In the genomic region with DNA sequence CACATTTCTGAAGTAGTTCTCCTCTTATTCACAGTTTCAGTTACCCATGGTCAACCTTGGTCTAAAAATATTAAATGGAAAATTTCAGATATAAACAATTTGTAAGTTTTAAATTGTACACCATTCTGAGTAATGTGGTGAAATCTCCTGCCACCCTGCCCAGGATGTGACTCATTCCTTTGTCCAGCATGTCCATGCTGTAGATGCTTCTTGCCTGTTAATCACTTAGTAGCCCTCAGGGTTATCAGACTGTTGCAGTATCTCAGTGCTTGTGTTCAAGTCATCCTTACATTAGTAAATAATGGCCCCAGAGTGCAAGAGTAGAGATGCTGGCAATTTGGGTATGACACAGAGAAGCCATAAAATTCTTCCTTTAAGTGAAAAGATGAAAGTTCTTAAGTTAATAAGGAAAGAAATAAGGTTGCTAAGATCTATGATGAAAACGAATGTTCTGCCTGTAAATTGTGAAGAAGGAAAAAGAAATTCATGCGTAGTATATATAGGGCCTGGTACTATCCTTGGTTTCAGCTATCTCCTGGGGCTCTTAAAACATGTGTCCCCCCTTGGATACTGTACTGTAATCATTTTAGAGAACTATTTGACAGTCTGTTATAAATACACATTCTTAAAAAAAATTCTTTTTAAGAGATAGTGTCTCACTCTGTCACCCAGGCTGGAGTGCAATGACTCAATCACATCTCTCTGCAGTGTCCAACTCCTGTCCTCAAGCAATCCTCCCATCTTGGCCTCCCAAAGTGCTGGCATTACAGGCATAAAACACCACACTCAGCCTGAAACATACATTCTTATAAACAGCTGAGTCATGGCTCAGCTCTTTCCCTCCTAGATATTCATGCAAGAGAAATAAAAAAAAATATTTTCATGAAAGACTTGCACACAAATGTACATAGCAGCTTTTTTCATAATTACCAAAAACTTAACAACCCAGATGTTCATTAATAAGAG, we compare ENCODE assay signal across 13 cellular contexts. TPM values are rescaled to one million over a fixed set of nuclear protein-coding genes. Genes with fewer than 3 reads are reported as not detected.
DNase-seq lines count a peak whose midpoint lies in the region; ATAC-seq and TF ChIP-seq lines count a peak whose summit lies in the region.
"Had no signal": no experiment of that assay in that cellular context is flagged by ENCODE, and none has a peak within 500 bp of the region (broad histone marks: within the 10 kb centered on the region; RNA-seq: fewer than 3 reads in every experiment).

No MANE protein-coding gene starts in this region.

- no peaks in the 10 kb centered on the region for H3K27me3 ChIP-seq in adipocyte (replicated peaks; ENCODE audit: control insufficient read depth, insufficient read depth, low read length)
- H3K27me3 ChIP-seq: BLaER1, gastroesophageal sphincter had no signal

- CTCF ChIA-PET in AG04449 (lab: Yijun Ruan, JAX), result no interaction called here

- no peak for TF ChIP-seq CTCF in AG04449 (IDR thresholded peaks at IDR 0.05; ENCODE audit: insufficient read depth, low read length, missing control alignments)

- no peak for ATAC-seq in HG02884 (IDR thresholded peaks at IDR 0.05; ENCODE audit: unreplicated experiment)
- ATAC-seq: gastroesophageal sphincter had no signal

- no peak overlapping the region for H3K9ac ChIP-seq in adipocyte (ENCODE audit: low read length)
- H3K9ac ChIP-seq: BLaER1 had no signal

- DNase-seq in AG04449 (ENCODE audit: low read depth, low spot score) (peak; percentile 63), HT1080 (ENCODE audit: low read depth) (peak; percentile 83), adipocyte (ENCODE audit: low read depth) (peak; percentile 79), hepatic stellate cell (ENCODE audit: low spot score) (peak; percentile 44), NOMO-1 treated with dmso at 0.1 percent for 144 hours (lab: John Stamatoyannopoulos, UW; ENCODE audit: unreplicated experiment) (no peak), germinal center (ENCODE audit: low spot score) (no peak)
- no peak for DNase-seq in activated CD4-positive, CD25-positive, alpha-beta regulatory T cell treated with anti-CD3 and anti-CD28 coated beads, Interleukin-2, amount 50 U/mL, for 72 hours
- DNase-seq: activated CD4-positive, alpha-beta T cell treated with anti-CD3 and anti-CD28 coated beads, Interleukin-2, amount 50 U/mL, for 1 hour; activated naive CD8-positive, alpha-beta T cell treated with anti-CD3 and anti-CD28 coated beads, Interleukin-2, amount 10 ng/mL, durations not matched to agents 7 days and 5 days; NCI-H1105 had no signal

- POLR2A ChIA-PET in AG04449 (lab: Yijun Ruan, JAX), result interaction anchor here (0.6 to 1.0 kb wide), 2 partner anchors 23 to 54 kb away, joined by 3 read pairs; no protein-coding TSS in a partner anchor

- H3K4me1 ChIP-seq in adipocyte (ENCODE audit: control insufficient read depth, insufficient read depth, low read length), result peaks cover 12% of the 10 kb centered on the region
- H3K4me1 ChIP-seq: BLaER1, gastroesophageal sphincter had no signal

- no peak overlapping the region for H3K4me3 ChIP-seq in AG04449 (ENCODE audit: low read depth, low read length)
- H3K4me3 ChIP-seq in adipocyte (ENCODE audit: low read length), result no peak overlapping the region
- H3K4me3 ChIP-seq: BLaER1, gastroesophageal sphincter had no signal

- H3K36me3 ChIP-seq in adipocyte (ENCODE audit: control insufficient read depth, insufficient read depth, low read length, severe bottlenecking), result no peaks in the 10 kb centered on the region
- H3K36me3 ChIP-seq: BLaER1, gastroesophageal sphincter had no signal

- peaks cover 4% of the 10 kb centered on the region for H3K9me3 ChIP-seq in adipocyte (ENCODE audit: control insufficient read depth, low read length)
- H3K9me3 ChIP-seq: BLaER1 had no signal

RNA-seq across cellular contexts. Expression of gene MTNR1B, which starts 31.3 kb away (rescaled TPM):
- total RNA-seq in HT1080 (2014; rRNA removed; shearing (Covaris generic)), result not detected in 2 replicates
- not detected in 2 replicates for polyA plus RNA-seq in HT1080 (2015; cell fraction: cytosol; rRNA removed)
- polyA plus RNA-seq in HT1080 (2015; cell fraction: nucleus; rRNA removed), result not detected in 2 replicates
- total RNA-seq: activated naive CD8-positive, alpha-beta T cell treated with anti-CD3 and anti-CD28 coated beads, Interleukin-2, amount 10 ng/mL, durations not matched to agents 7 days and 5 days; gastroesophageal sphincter had no signal

Comparison
In these comparisons a context has a peak if more than half of its experiments do, and no peak if none do; other contexts are left out.
1. DNase-seq: peak in AG04449 (single experiment), HT1080 (single experiment), adipocyte (single experiment) and hepatic stellate cell (single experiment); none in activated CD4-positive, CD25-positive, alpha-beta regulatory T cell treated with anti-CD3 and anti-CD28 coated beads, Interleukin-2, amount 50 U/mL, for 72 hours (single experiment), NOMO-1 treated with dmso at 0.1 percent for 144 hours (single experiment) and germinal center (single experiment).